ENCODE assay signal across 1 cellular context in genomic region chr2:27123302-27124150, GRCh38.
TF ChIP-seq lines count a peak whose summit lies in the region.

ABHD1 (plus strand) TSS chr2:27123815; CDS start chr2:27123949, 134 bp downstream.

TF ChIP-seq in HepG2, 621 proteins besides CTCF, POLR2A, EP300 and RAD21 (continued from another document):
- TF ChIP-seq ZNF570 (CRISPR knock-in tag; IDR thresholded peaks at IDR 0.05; ENCODE audit: borderline replicate concordance) (0 out of 2 replicates have a peak, but pooled peaks have one; percentile 75), ZSCAN29 (CRISPR knock-in tag; conservative IDR thresholded peaks at IDR 0.05) (no peak), KLF12 (CRISPR knock-in tag; IDR thresholded peaks at IDR 0.05; ENCODE audit: borderline replicate concordance) (no peak), ZNF282 (IDR thresholded peaks at IDR 0.05; ENCODE audit: partially characterized antibody) (no peak), SKIL (CRISPR knock-in tag; IDR thresholded peaks at IDR 0.05; ENCODE audit: borderline replicate concordance) (no peak), THAP11 (CRISPR knock-in tag; IDR thresholded peaks at IDR 0.05) (peak; percentile 61), MTF2 (CRISPR knock-in tag; IDR thresholded peaks at IDR 0.05; ENCODE audit: borderline replicate concordance) (no peak), SETDB1 (CRISPR knock-in tag; IDR thresholded peaks at IDR 0.05; ENCODE audit: borderline replicate concordance) (no peak), KLF9 (CRISPR knock-in tag; IDR thresholded peaks at IDR 0.05; ENCODE audit: low read depth) (no peak), ZNF713 (CRISPR knock-in tag; IDR thresholded peaks at IDR 0.05) (peak; percentile 70; the same call in 1 of the 2 replicates), ZKSCAN1 (IDR thresholded peaks at IDR 0.05; ENCODE audit: low read length) (no peak; the same call in 1 of the 2 replicates), PBX2 (CRISPR knock-in tag; IDR thresholded peaks at IDR 0.05) (no peak), FIP1L1 (IDR thresholded peaks at IDR 0.05; ENCODE audit: borderline replicate concordance, insufficient read depth, low read depth, low read length) (no peak), CEBPB (IDR thresholded peaks at IDR 0.05; ENCODE audit: borderline replicate concordance, low read depth, low read length) (peak; percentile 97), MYPOP (CRISPR knock-in tag; IDR thresholded peaks at IDR 0.05) (peak; percentile 92; the same call in 1 of the 2 replicates), TEAD3 (CRISPR knock-in tag; optimal IDR thresholded peaks at IDR 0.05; ENCODE audit: borderline replicate concordance) (peak; percentile 9), MTA1 (CRISPR knock-in tag; IDR thresholded peaks at IDR 0.05; ENCODE audit: borderline replicate concordance) (peak; percentile 84), SNAPC4 (CRISPR knock-in tag; IDR thresholded peaks at IDR 0.05) (no peak), BORCS8-MEF2B (CRISPR knock-in tag; IDR thresholded peaks at IDR 0.05) (no peak), RBAK (CRISPR knock-in tag; IDR thresholded peaks at IDR 0.05) (no peak), E2F5 (CRISPR knock-in tag; conservative IDR thresholded peaks at IDR 0.05) (no peak), TOPORS (CRISPR knock-in tag; IDR thresholded peaks at IDR 0.05) (no peak), PAWR (CRISPR knock-in tag; IDR thresholded peaks at IDR 0.05; ENCODE audit: borderline replicate concordance) (0 out of 2 replicates have a peak, but pooled peaks have one; percentile 68), ZNF205 (CRISPR knock-in tag; IDR thresholded peaks at IDR 0.05) (0 out of 2 replicates have a peak, but pooled peaks have one; percentile 1), ZNF225 (CRISPR knock-in tag; IDR thresholded peaks at IDR 0.05) (no peak; the same call in 1 of the 2 replicates), ZFP36 (IDR thresholded peaks at IDR 0.05; ENCODE audit: borderline replicate concordance, low read depth, low read length, partially characterized antibody) (no peak), FOXO1 (CRISPR knock-in tag; IDR thresholded peaks at IDR 0.05) (no peak), ZNF784 (CRISPR knock-in tag; IDR thresholded peaks at IDR 0.05; ENCODE audit: borderline replicate concordance) (no peak), NCOA5 (CRISPR knock-in tag; IDR thresholded peaks at IDR 0.05) (no peak), GATAD2A (CRISPR knock-in tag; IDR thresholded peaks at IDR 0.05) (peak; percentile 55), ATF2 (CRISPR knock-in tag; IDR thresholded peaks at IDR 0.05) (no peak), JUN (CRISPR knock-in tag; IDR thresholded peaks at IDR 0.05) (no peak; the same call in 1 of the 2 replicates)
- TF ChIP-seq, protein P1, sequence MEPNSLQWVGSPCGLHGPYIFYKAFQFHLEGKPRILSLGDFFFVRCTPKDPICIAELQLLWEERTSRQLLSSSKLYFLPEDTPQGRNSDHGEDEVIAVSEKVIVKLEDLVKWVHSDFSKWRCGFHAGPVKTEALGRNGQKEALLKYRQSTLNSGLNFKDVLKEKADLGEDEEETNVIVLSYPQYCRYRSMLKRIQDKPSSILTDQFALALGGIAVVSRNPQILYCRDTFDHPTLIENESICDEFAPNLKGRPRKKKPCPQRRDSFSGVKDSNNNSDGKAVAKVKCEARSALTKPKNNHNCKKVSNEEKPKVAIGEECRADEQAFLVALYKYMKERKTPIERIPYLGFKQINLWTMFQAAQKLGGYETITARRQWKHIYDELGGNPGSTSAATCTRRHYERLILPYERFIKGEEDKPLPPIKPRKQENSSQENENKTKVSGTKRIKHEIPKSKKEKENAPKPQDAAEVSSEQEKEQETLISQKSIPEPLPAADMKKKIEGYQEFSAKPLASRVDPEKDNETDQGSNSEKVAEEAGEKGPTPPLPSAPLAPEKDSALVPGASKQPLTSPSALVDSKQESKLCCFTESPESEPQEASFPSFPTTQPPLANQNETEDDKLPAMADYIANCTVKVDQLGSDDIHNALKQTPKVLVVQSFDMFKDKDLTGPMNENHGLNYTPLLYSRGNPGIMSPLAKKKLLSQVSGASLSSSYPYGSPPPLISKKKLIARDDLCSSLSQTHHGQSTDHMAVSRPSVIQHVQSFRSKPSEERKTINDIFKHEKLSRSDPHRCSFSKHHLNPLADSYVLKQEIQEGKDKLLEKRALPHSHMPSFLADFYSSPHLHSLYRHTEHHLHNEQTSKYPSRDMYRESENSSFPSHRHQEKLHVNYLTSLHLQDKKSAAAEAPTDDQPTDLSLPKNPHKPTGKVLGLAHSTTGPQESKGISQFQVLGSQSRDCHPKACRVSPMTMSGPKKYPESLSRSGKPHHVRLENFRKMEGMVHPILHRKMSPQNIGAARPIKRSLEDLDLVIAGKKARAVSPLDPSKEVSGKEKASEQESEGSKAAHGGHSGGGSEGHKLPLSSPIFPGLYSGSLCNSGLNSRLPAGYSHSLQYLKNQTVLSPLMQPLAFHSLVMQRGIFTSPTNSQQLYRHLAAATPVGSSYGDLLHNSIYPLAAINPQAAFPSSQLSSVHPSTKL (CRISPR knock-in tag; IDR thresholded peaks at IDR 0.05): peak; percentile 63
- TF ChIP-seq, protein P2, sequence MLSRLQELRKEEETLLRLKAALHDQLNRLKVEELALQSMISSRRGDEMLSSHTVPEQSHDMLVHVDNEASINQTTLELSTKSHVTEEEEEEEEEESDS (CRISPR knock-in tag; IDR thresholded peaks at IDR 0.05; ENCODE audit: borderline replicate concordance): no peak
